In genomic region chr13:49641810-49642291, GRCh38 we compare ENCODE assay signal across 10 cellular contexts. TPM values are rescaled to one million over a fixed set of nuclear protein-coding genes. Genes with fewer than 3 reads are reported as not detected.
DNase-seq lines count a peak whose midpoint lies in the region; ATAC-seq, FAIRE-seq and TF ChIP-seq lines count a peak whose summit lies in the region.
"Had no signal": no experiment of that assay in that cellular context is flagged by ENCODE, and none has a peak within 500 bp of the region (broad histone marks: within the 10 kb centered on the region; RNA-seq: fewer than 3 reads in every experiment).

No MANE protein-coding gene starts in this region.

- no peak overlapping the region for H2AFZ ChIP-seq in HepG2 (ENCODE audit: low read length)

- WGBS in liver, result 83% methylated on average over 4 of the region's 4 CpGs
- WGBS in HepG2 (ENCODE audit: low lambda C conversion rate), result 61% methylated on average over 4 of the region's 4 CpGs
- 82 to 86% methylated on average over 4 of the region's 4 CpGs for WGBS in aorta, 2 donors
- 82 to 88% (median 82%) methylated on average over 4 of the region's 4 CpGs for WGBS in ovary, 3 donors

- TF ChIP-seq CTCF in liver (IDR thresholded peaks at IDR 0.05; ENCODE audit: low read depth, low read length, missing input control) (no peak), HepG2 (CRISPR knock-in tag; IDR thresholded peaks at IDR 0.05) (no peak), choroid plexus epithelial cell (conservative IDR thresholded peaks at IDR 0.05; ENCODE audit: low read depth, low read length) (no peak), lower lobe of right lung (IDR thresholded peaks at IDR 0.05) (no peak), ovary (IDR thresholded peaks at IDR 0.05) (no peak)

- BruUV-seq in HepG2 (replicated peaks; lab: Mats Ljungman, UMichigan), result no TSS peak

- H3K9me3 ChIP-seq in liver (ENCODE audit: control insufficient read depth in 4 of 4, low read length in 3 of 4), result no peaks in the 10 kb centered on the region
- no peaks in the 10 kb centered on the region for H3K9me3 ChIP-seq in HepG2 (ENCODE audit: low read length)
- no peaks in the 10 kb centered on the region for H3K9me3 ChIP-seq in lower lobe of right lung
- no peaks in the 10 kb centered on the region for H3K9me3 ChIP-seq in aorta (ENCODE audit: control insufficient read depth, low read length)
- no peaks in the 10 kb centered on the region for H3K9me3 ChIP-seq in ovary

- no peaks in the 10 kb centered on the region for H3K36me3 ChIP-seq in liver (ENCODE audit: control insufficient read depth in 4 of 4, insufficient read depth in 3 of 4, low read depth in 1 of 4, low read length in 3 of 4)
- no peaks in the 10 kb centered on the region for H3K36me3 ChIP-seq in HepG2 (replicated peaks in 1 of 2; ENCODE audit: control insufficient read depth in 1 of 2, insufficient read depth in 2 of 2, low read length in 2 of 2)
- no peaks in the 10 kb centered on the region for H3K36me3 ChIP-seq in lower lobe of right lung
- no peaks in the 10 kb centered on the region for H3K36me3 ChIP-seq in aorta (ENCODE audit: control insufficient read depth in 1 of 2, insufficient read depth in 2 of 2, low read length in 1 of 2)
- H3K36me3 ChIP-seq in ovary, result no peaks in the 10 kb centered on the region

- intact Hi-C loops in HepG2 (cut with micrococcal nuclease; ENCODE audit: unreplicated experiment) (no loop called here), lower lobe of right lung (cut with DNase I) (no loop called here), aorta (cut with DNase I) (no loop called here), ovary (cut with DNase I) (no loop called here)

- H3K27me3 ChIP-seq in liver (ENCODE audit: control insufficient read depth in 4 of 4, insufficient read depth in 4 of 4, low read length in 3 of 4) (no peaks in the 10 kb centered on the region), HepG2 (ENCODE audit: control insufficient read depth in 1 of 2, insufficient read depth in 2 of 2, low read length in 2 of 2) (0 out of 5 replicates have a peak, but pooled peaks cover 0 to 3% of the 10 kb centered on the region in 2 experiments), lower lobe of right lung (ENCODE audit: low read depth) (no peaks in the 10 kb centered on the region), aorta (ENCODE audit: control insufficient read depth in 1 of 2, insufficient read depth in 2 of 2, low read length in 1 of 2) (no peaks in the 10 kb centered on the region), ovary (no peaks in the 10 kb centered on the region)

- DNase-seq in HepG2 (ENCODE audit: low spot score) (no peak), choroid plexus epithelial cell (ENCODE audit: low read depth) (peak; percentile 76), lower lobe of right lung (peak; percentile 89), aorta (peak in 1 of 2 donors; percentile 83), GM19240 (ENCODE audit: insufficient read length, low spot score) (no peak), ovary (no peak)
- DNase-seq: stimulated activated CD8-positive, alpha-beta memory T cell treated with anti-CD3 and anti-CD28 coated beads, Interleukin-4, amount 100 ng/mL, for 48 hours; T1000 had no signal

- TF ChIP-seq EP300 in HepG2 (IDR thresholded peaks at IDR 0.05; ENCODE audit: low read depth in 2 of 2, low read length in 2 of 2), result no peak
- no peak for TF ChIP-seq EP300 in HepG2 (CRISPR knock-in tag; IDR thresholded peaks at IDR 0.05; ENCODE audit: borderline replicate concordance)
- no peak for TF ChIP-seq EP300 in ovary (IDR thresholded peaks at IDR 0.05)

- TF ChIP-seq RAD21 in liver (IDR thresholded peaks at IDR 0.05) (no peak), HepG2 (CRISPR knock-in tag; IDR thresholded peaks at IDR 0.05) (no peak)

- ATAC-seq in HepG2, result no peak
- peak; percentile 95 to 96 for ATAC-seq in lower lobe of right lung
- ATAC-seq in aorta (ENCODE audit: low FRiP score), result peak; percentile 78
- ATAC-seq in HG03469 (IDR thresholded peaks at IDR 0.05; ENCODE audit: unreplicated experiment), result no peak

- H3K9ac ChIP-seq in liver (ENCODE audit: low read depth in 1 of 2, low read length in 2 of 2), result no peak overlapping the region
- H3K9ac ChIP-seq in HepG2 (ENCODE audit: insufficient read depth, low read depth, low read length), result no peak overlapping the region

- no peak overlapping the region for H3K4me2 ChIP-seq in HepG2 (ENCODE audit: low read depth, low read length)

- TF ChIP-seq POLR2A in HepG2 (IDR thresholded peaks at IDR 0.05; ENCODE audit: insufficient read depth in 1 of 2, low read depth in 2 of 2, low read length in 2 of 2) (no peak), ovary (IDR thresholded peaks at IDR 0.05) (no peak)

- CTCF ChIA-PET in HepG2 (lab: Yijun Ruan, JAX; ENCODE audit: low intra/inter-chr PET ratio, low total read pairs), result no interaction called here

- H3K4me1 ChIP-seq in liver (ENCODE audit: control insufficient read depth in 4 of 4, insufficient read depth in 4 of 4, low read length in 3 of 4) (no peaks in the 10 kb centered on the region), HepG2 (ENCODE audit: insufficient read depth, low read length) (peaks cover 24% of the 10 kb centered on the region), lower lobe of right lung (peaks cover 20% of the 10 kb centered on the region), aorta (ENCODE audit: control insufficient read depth in 1 of 2, insufficient read depth in 2 of 2, low read length in 2 of 2) (no peaks in the 10 kb centered on the region), ovary (ENCODE audit: insufficient read depth) (no peaks in the 10 kb centered on the region)

- H4K20me1 ChIP-seq in HepG2 (ENCODE audit: insufficient read depth, low read length), result no peaks in the 10 kb centered on the region

- in situ Hi-C loops in HepG2 (cut with HindIII; ENCODE audit: extremely low pct_ligation_motif_present, low pct_unique_long_range_greater_than_20kb), result no loop called here

- no peak for FAIRE-seq in HepG2 (lab: Jason Lieb, UNC)

- peak overlapping the region; percentile 4 to 13 for H3K27ac ChIP-seq in liver (ENCODE audit: low read depth in 1 of 2, low read length in 2 of 2)
- no peak overlapping the region for H3K27ac ChIP-seq in HepG2 (ENCODE audit: extremely low read length, insufficient read depth, low read length)
- peak overlapping the region; percentile 59 for H3K27ac ChIP-seq in lower lobe of right lung
- no peak overlapping the region for H3K27ac ChIP-seq in aorta (ENCODE audit: low read depth in 1 of 2, low read length in 2 of 2)
- no peak overlapping the region for H3K27ac ChIP-seq in ovary

- H3K79me2 ChIP-seq in HepG2 (ENCODE audit: insufficient read depth, low read length), result no peaks in the 10 kb centered on the region

- H3K4me3 ChIP-seq in liver (ENCODE audit: low read depth in 1 of 3, low read length in 3 of 3) (no peak overlapping the region), HepG2 (replicated peaks in 1 of 3; ENCODE audit: insufficient read depth in 1 of 3, low read depth in 2 of 3, low read length in 3 of 3) (no peak overlapping the region), choroid plexus epithelial cell (ENCODE audit: low read depth, low read length) (no peak overlapping the region), lower lobe of right lung (peak overlapping the region; percentile 32), aorta (ENCODE audit: low read length in 2 of 2) (no peak overlapping the region), ovary (no peak overlapping the region)

- POLR2A ChIA-PET in HepG2 (lab: Yijun Ruan, JAX), result no interaction called here

RNA-seq across cellular contexts. Expression of gene ARL11, which starts 13.5 kb away (rescaled TPM):
- total RNA-seq in liver (1 to 10 TPM in 1 of 2 donors, under 1 TPM in 1; 0.75 to 1.5 TPM), HepG2 (2016; rRNA removed; fragmentation: Illumina TruSeq; extraction: Trizol) (0.04 TPM in 1 of 2 replicates, not detected in the other), lower lobe of right lung (7.5 TPM), aorta (1 to 10 TPM; 1.1 to 1.8 TPM), ovary (under 1 TPM; 0.15 to 0.80 (median 0.24) TPM)
- polyA plus RNA-seq in liver (under 1 TPM; 0.11 to 0.43 TPM), HepG2 (2011; rRNA removed) (0.17 and 0.22 TPM in 2 replicates), aorta (1 to 10 TPM in 1 of 2 donors, under 1 TPM in 1; 0.08 to 1.8 TPM), ovary (under 1 TPM; 0.28 to 0.93 TPM)
- not detected in 2 replicates for total RNA-seq in HepG2 (2016; cell fraction: cytosol; rRNA removed; fragmentation: Illumina TruSeq; extraction: Trizol; ENCODE audit: low read depth)
- total RNA-seq in HepG2 (2016; cell fraction: insoluble cytoplasmic fraction; rRNA removed; fragmentation: Illumina TruSeq; extraction: Trizol), result 0.06 and 0.07 TPM in 2 replicates
- total RNA-seq in HepG2 (2016; cell fraction: membrane; rRNA removed; fragmentation: Illumina TruSeq; extraction: Trizol), result 0.15 TPM in 1 of 2 replicates, not detected in the other
- total RNA-seq in HepG2 (2016; cell fraction: nucleus; rRNA removed; fragmentation: Illumina TruSeq; extraction: Trizol), result 0.12 TPM in 1 of 2 replicates, not detected in the other
- 0.11 and 0.18 TPM in 2 replicates for polyA plus RNA-seq in HepG2 (2011; cell fraction: cytosol; rRNA removed)
- polyA plus RNA-seq in HepG2 (2011; cell fraction: nucleus; rRNA removed), result 0.05 and 0.09 TPM in 2 replicates
- polyA plus RNA-seq in HepG2 (2012), result 0.15 TPM in 2 replicates
- 0.03 TPM in 1 of 2 replicates, not detected in the other for polyA plus RNA-seq in HepG2 (2016; cell fraction: cytosol; fragmentation: Illumina TruSeq; extraction: Trizol; ENCODE audit: low read depth)
- polyA plus RNA-seq in HepG2 (2016; cell fraction: insoluble cytoplasmic fraction; fragmentation: Illumina TruSeq; extraction: Trizol; ENCODE audit: low read depth), result 0.05 and 0.11 TPM in 2 replicates
- 0.06 TPM in 1 of 2 replicates, not detected in the other for polyA plus RNA-seq in HepG2 (2016; cell fraction: membrane; fragmentation: Illumina TruSeq; extraction: Trizol; ENCODE audit: low read depth)
- polyA plus RNA-seq in HepG2 (2016; cell fraction: nucleus; fragmentation: Illumina TruSeq; extraction: Trizol; ENCODE audit: insufficient read depth, low read depth), result 0.15 TPM in 1 of 2 replicates, not detected in the other
- polyA minus RNA-seq in HepG2 (2011; rRNA and poly(A)+ RNA removed; ENCODE audit: low replicate concordance), result 0.18 TPM in 1 of 2 replicates, not detected in the other
- not detected in 2 replicates for polyA minus RNA-seq in HepG2 (2011; cell fraction: cytosol; rRNA and poly(A)+ RNA removed)
- polyA minus RNA-seq in HepG2 (2011; cell fraction: nucleus; rRNA and poly(A)+ RNA removed), result 0.25 and 0.26 TPM in 2 replicates

RNA-seq across cellular contexts. Expression of gene EBPL, which starts 49.4 kb away (rescaled TPM):
- total RNA-seq in liver (10 to 100 TPM; 44.3 to 48.0 TPM), HepG2 (2016; rRNA removed; fragmentation: Illumina TruSeq; extraction: Trizol) (51.8 and 96.5 TPM in 2 replicates), lower lobe of right lung (48.4 TPM), aorta (10 to 100 TPM; 24.2 to 36.4 TPM), ovary (100 to 1,000 TPM in 1 of 7 donors, 10 to 100 TPM in 6; 48.7 to 112 (median 60.2) TPM)
- polyA plus RNA-seq in liver (100 to 1,000 TPM in 1 of 2 donors, 10 to 100 TPM in 1; 53.5 to 122 TPM), HepG2 (2011; rRNA removed) (121 and 152 TPM in 2 replicates), aorta (10 to 100 TPM; 23.7 to 31.7 TPM), ovary (10 to 100 TPM; 70.0 to 98.6 TPM)
- total RNA-seq in HepG2 (2016; cell fraction: cytosol; rRNA removed; fragmentation: Illumina TruSeq; extraction: Trizol; ENCODE audit: low read depth), result 56.8 and 64.5 TPM in 2 replicates
- 58.9 and 93.7 TPM in 2 replicates for total RNA-seq in HepG2 (2016; cell fraction: insoluble cytoplasmic fraction; rRNA removed; fragmentation: Illumina TruSeq; extraction: Trizol)
- 81.0 and 87.0 TPM in 2 replicates for total RNA-seq in HepG2 (2016; cell fraction: membrane; rRNA removed; fragmentation: Illumina TruSeq; extraction: Trizol)
- 79.2 and 88.6 TPM in 2 replicates for total RNA-seq in HepG2 (2016; cell fraction: nucleus; rRNA removed; fragmentation: Illumina TruSeq; extraction: Trizol)
- polyA plus RNA-seq in HepG2 (2011; cell fraction: cytosol; rRNA removed), result 166 and 196 TPM in 2 replicates
- polyA plus RNA-seq in HepG2 (2011; cell fraction: nucleus; rRNA removed), result 47.9 and 52.9 TPM in 2 replicates
- polyA plus RNA-seq in HepG2 (2012), result 98.5 and 107 TPM in 2 replicates
- polyA plus RNA-seq in HepG2 (2016; cell fraction: cytosol; fragmentation: Illumina TruSeq; extraction: Trizol; ENCODE audit: low read depth), result 96.1 and 104 TPM in 2 replicates
- polyA plus RNA-seq in HepG2 (2016; cell fraction: insoluble cytoplasmic fraction; fragmentation: Illumina TruSeq; extraction: Trizol; ENCODE audit: low read depth), result 80.1 and 82.4 TPM in 2 replicates
- polyA plus RNA-seq in HepG2 (2016; cell fraction: membrane; fragmentation: Illumina TruSeq; extraction: Trizol; ENCODE audit: low read depth), result 123 and 124 TPM in 2 replicates
- 147 and 178 TPM in 2 replicates for polyA plus RNA-seq in HepG2 (2016; cell fraction: nucleus; fragmentation: Illumina TruSeq; extraction: Trizol; ENCODE audit: insufficient read depth, low read depth)
- 34.0 and 51.1 TPM in 2 replicates for polyA minus RNA-seq in HepG2 (2011; rRNA and poly(A)+ RNA removed; ENCODE audit: low replicate concordance)
- 39.1 and 48.0 TPM in 2 replicates for polyA minus RNA-seq in HepG2 (2011; cell fraction: cytosol; rRNA and poly(A)+ RNA removed)
- 22.3 and 23.9 TPM in 2 replicates for polyA minus RNA-seq in HepG2 (2011; cell fraction: nucleus; rRNA and poly(A)+ RNA removed)

RNA-seq across cellular contexts. Expression of gene RCBTB1, which starts 56.5 kb away (rescaled TPM):
- total RNA-seq in liver (1 to 10 TPM; 7.2 to 9.0 TPM), HepG2 (2016; rRNA removed; fragmentation: Illumina TruSeq; extraction: Trizol) (21.6 and 28.3 TPM in 2 replicates), lower lobe of right lung (24.9 TPM), aorta (10 to 100 TPM; 12.7 to 21.6 TPM), ovary (10 to 100 TPM in 5 of 7 donors, 1 to 10 TPM in 2; 5.5 to 16.6 (median 12.9) TPM)
- polyA plus RNA-seq in liver (1 to 10 TPM; 3.9 to 5.7 TPM), HepG2 (2011; rRNA removed) (11.0 and 13.4 TPM in 2 replicates), aorta (10 to 100 TPM; 10.3 to 12.6 TPM), ovary (10 to 100 TPM in 1 of 2 donors, 1 to 10 TPM in 1; 8.6 to 28.0 TPM)
- total RNA-seq in HepG2 (2016; cell fraction: cytosol; rRNA removed; fragmentation: Illumina TruSeq; extraction: Trizol; ENCODE audit: low read depth), result 3.2 and 3.7 TPM in 2 replicates
- total RNA-seq in HepG2 (2016; cell fraction: insoluble cytoplasmic fraction; rRNA removed; fragmentation: Illumina TruSeq; extraction: Trizol), result 21.1 and 26.2 TPM in 2 replicates
- 12.9 and 13.0 TPM in 2 replicates for total RNA-seq in HepG2 (2016; cell fraction: membrane; rRNA removed; fragmentation: Illumina TruSeq; extraction: Trizol)
- 21.1 and 23.4 TPM in 2 replicates for total RNA-seq in HepG2 (2016; cell fraction: nucleus; rRNA removed; fragmentation: Illumina TruSeq; extraction: Trizol)
- polyA plus RNA-seq in HepG2 (2011; cell fraction: cytosol; rRNA removed), result 6.5 and 8.7 TPM in 2 replicates
- polyA plus RNA-seq in HepG2 (2011; cell fraction: nucleus; rRNA removed), result 11.5 and 13.2 TPM in 2 replicates
- polyA plus RNA-seq in HepG2 (2012), result 12.5 and 13.4 TPM in 2 replicates
- 1.7 and 1.8 TPM in 2 replicates for polyA plus RNA-seq in HepG2 (2016; cell fraction: cytosol; fragmentation: Illumina TruSeq; extraction: Trizol; ENCODE audit: low read depth)
- polyA plus RNA-seq in HepG2 (2016; cell fraction: insoluble cytoplasmic fraction; fragmentation: Illumina TruSeq; extraction: Trizol; ENCODE audit: low read depth), result 24.7 and 26.7 TPM in 2 replicates
- 7.0 and 7.6 TPM in 2 replicates for polyA plus RNA-seq in HepG2 (2016; cell fraction: membrane; fragmentation: Illumina TruSeq; extraction: Trizol; ENCODE audit: low read depth)
- polyA plus RNA-seq in HepG2 (2016; cell fraction: nucleus; fragmentation: Illumina TruSeq; extraction: Trizol; ENCODE audit: insufficient read depth, low read depth), result 36.4 and 40.4 TPM in 2 replicates
- 5.9 and 18.2 TPM in 2 replicates for polyA minus RNA-seq in HepG2 (2011; rRNA and poly(A)+ RNA removed; ENCODE audit: low replicate concordance)
- polyA minus RNA-seq in HepG2 (2011; cell fraction: cytosol; rRNA and poly(A)+ RNA removed), result 8.4 and 9.7 TPM in 2 replicates
- polyA minus RNA-seq in HepG2 (2011; cell fraction: nucleus; rRNA and poly(A)+ RNA removed), result 17.5 and 20.1 TPM in 2 replicates

Comparison
In these comparisons a context has a peak if more than half of its experiments do, and no peak if none do; other contexts are left out.
1. H3K27ac ChIP-seq: peak in liver (2 of 2) and lower lobe of right lung (single experiment); none in HepG2 (single experiment), aorta (0 of 2) and ovary (0 of 2).
2. ATAC-seq: peak in lower lobe of right lung (2 of 2) and aorta (single experiment); none in HepG2 (single experiment) and HG03469 (single experiment).
3. DNase-seq: peak in choroid plexus epithelial cell (single experiment) and lower lobe of right lung (single experiment); none in HepG2 (single experiment), GM19240 (single experiment) and ovary (0 of 5).